In the genomic region with DNA sequence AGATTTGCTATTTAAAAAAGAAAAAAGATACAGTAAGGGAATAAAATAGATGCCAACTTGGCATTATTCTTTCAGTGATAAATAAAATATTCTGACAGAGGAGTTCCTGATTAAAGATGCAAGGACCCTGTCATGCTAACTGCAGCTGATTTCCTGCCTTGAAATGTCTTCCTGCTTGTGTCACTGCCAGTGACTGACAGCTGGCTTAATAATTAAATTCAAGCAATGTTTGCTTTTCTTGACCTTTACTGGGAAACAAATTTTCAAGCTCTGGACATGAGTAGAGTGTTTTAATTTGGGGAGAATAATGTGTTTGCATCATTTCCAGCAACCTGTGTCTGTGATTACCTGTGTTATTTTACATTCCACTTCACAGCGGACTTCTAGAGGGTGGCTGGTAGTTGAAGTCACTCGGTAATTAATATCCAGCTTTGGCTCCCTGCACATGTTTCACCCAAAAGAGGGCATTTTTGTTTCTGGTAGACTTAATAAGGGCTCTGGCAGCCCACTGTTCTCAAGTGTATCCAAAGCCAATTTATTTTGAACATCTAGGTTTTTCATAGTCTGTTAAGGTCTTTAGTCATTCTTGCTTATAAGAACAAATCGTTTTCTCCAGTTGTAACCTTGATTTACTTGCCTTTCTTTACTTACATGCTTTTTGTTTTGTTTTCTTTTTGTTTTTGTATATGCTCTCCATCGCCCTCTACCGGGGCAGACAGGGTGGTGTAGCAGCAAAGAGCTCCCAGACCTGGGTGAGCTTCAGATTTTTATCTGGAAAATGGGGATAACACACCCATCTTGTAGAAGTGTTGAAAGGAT, we compare ENCODE assay signal across 7 cellular contexts. TPM values are rescaled to one million over a fixed set of nuclear protein-coding genes. Genes with fewer than 3 reads are reported as not detected.
DNase-seq lines count a peak whose midpoint lies in the region; ATAC-seq, FAIRE-seq and TF ChIP-seq lines count a peak whose summit lies in the region.

No MANE protein-coding gene starts in this region.

- ATAC-seq in HG02938 (IDR thresholded peaks at IDR 0.05; ENCODE audit: unreplicated experiment) (peak; percentile 64), heart right ventricle (peak in 4 of 8 donors; percentile 42 to 79 (median 69))

- 26 to 29% methylated on average over 5 of the region's 5 CpGs for WGBS in heart right ventricle, 2 donors

- peak; percentile 32 to 90 (median 77) for TF ChIP-seq CTCF in heart right ventricle (IDR thresholded peaks at IDR 0.05)

- FAIRE-seq in GM12891 (lab: Jason Lieb, UNC) = peak; percentile 72

- H3K27ac ChIP-seq in heart right ventricle = peak overlapping the region in 7 of 10 donors; percentile 23 to 61 (median 42)

- peaks cover 0 to 8% (median 0%) of the 10 kb centered on the region in 11 donors for H3K9me3 ChIP-seq in heart right ventricle

- no peak for DNase-seq in GM12891 (ENCODE audit: insufficient read length, low spot score)
- DNase-seq in RKO (ENCODE audit: low spot score) = peak; percentile 59
- peak; percentile 82 for DNase-seq in activated effector memory CD4-positive, alpha-beta T cell treated with anti-CD3 and anti-CD28 coated beads, Interleukin-2, amount 50 U/mL, for 16 hours
- DNase-seq in heart right ventricle = peak; percentile 10 to 17
- peak; percentile 12 for DNase-seq in smooth muscle cell of the brain vasculature (ENCODE audit: low read depth, low spot score)
- DNase-seq in C1 segment of cervical spinal cord (lab: John Stamatoyannopoulos, UW) = no peak

- H3K4me1 ChIP-seq in heart right ventricle = peaks cover 0 to 15% (median 4%) of the 10 kb centered on the region in 9 donors

- no peak for TF ChIP-seq POLR2A in GM12891 (IDR thresholded peaks at IDR 0.05; ENCODE audit: low read depth, low read length)

- no peaks in the 10 kb centered on the region for H3K27me3 ChIP-seq in heart right ventricle

- H3K4me3 ChIP-seq in heart right ventricle = peak overlapping the region in 3 of 10 donors; percentile 6 to 21 (median 15)

- no peaks in the 10 kb centered on the region for H3K36me3 ChIP-seq in heart right ventricle

- intact Hi-C loops in heart right ventricle (cut with DNase I) = loop anchor here in 4 of 10 donors (2.0 to 10.0 kb wide), 3 partner anchors 110 to 130 kb away; partner anchors contain the start of genes APLF (in 3 of the 4) and FBXO48 (in 3 of the 4)

TF ChIP-seq in GM12891, 5 proteins besides CTCF, POLR2A, EP300 and RAD21:
- TF ChIP-seq POLR2AphosphoS5 (IDR thresholded peaks at IDR 0.05; ENCODE audit: low read depth, low read length) = no peak
- TF ChIP-seq PAX5 (IDR thresholded peaks at IDR 0.05; ENCODE audit: insufficient read depth, low read length, severe bottlenecking) = no peak
- TF ChIP-seq POU2F2 (IDR thresholded peaks at IDR 0.05; ENCODE audit: low read depth, low read length) = no peak
- TF ChIP-seq SPI1 (IDR thresholded peaks at IDR 0.05; ENCODE audit: low read depth, low read length) = no peak
- no peak for TF ChIP-seq TAF1 (IDR thresholded peaks at IDR 0.05; ENCODE audit: low read depth, low read length)
TF ChIP-seq in GM12891: peak in this region for 0.

RNA-seq across cellular contexts. Expression of gene PROKR1, which starts 48.5 kb away (rescaled TPM):
- not detected for polyA plus RNA-seq in GM12891 (2012; ENCODE audit: low read depth, missing spikeins)
- total RNA-seq in heart right ventricle = not detected
- under 1 TPM in 1 of 2 donors, not detected in 1; 0.06 TPM for polyA plus RNA-seq in heart right ventricle

Comparison
In these comparisons a context has a peak if more than half of its experiments do, and no peak if none do; other contexts are left out.
1. DNase-seq: peak in RKO (single experiment), activated effector memory CD4-positive, alpha-beta T cell treated with anti-CD3 and anti-CD28 coated beads, Interleukin-2, amount 50 U/mL, for 16 hours (single experiment), heart right ventricle (2 of 2) and smooth muscle cell of the brain vasculature (single experiment); none in GM12891 (single experiment) and C1 segment of cervical spinal cord (0 of 14).